14 cellular contexts compared by ENCODE assay signal in genomic region chrX:154343620-154344019, GRCh38. TPM values are rescaled to one million over a fixed set of nuclear protein-coding genes. Genes with fewer than 3 reads are reported as not detected.
A peak's percentile ranks its signal among the peaks of the same experiment; 100 is the strongest.
DNase-seq lines count a peak whose midpoint lies in the region; ATAC-seq and TF ChIP-seq lines count a peak whose summit lies in the region.
"Not testable (repeated sequence)": the region's sequence is repeated elsewhere in the genome, so short reads cannot be mapped to it uniquely, and the experiment has no call there.
"Had no signal": no experiment of that assay in that cellular context is flagged by ENCODE, and none has a peak within 500 bp of the region (broad histone marks: within the 10 kb centered on the region; RNA-seq: fewer than 3 reads in every experiment).

No MANE protein-coding gene starts in this region.

- not testable (repeated sequence) for H3K27me3 Mint-ChIP-seq in CD4-positive, CD25-positive, alpha-beta regulatory T cell; activated CD8-positive, alpha-beta T cell treated with anti-CD3 and anti-CD28 coated beads for 36 hours; stimulated activated naive B cell treated with anti-CD40 and anti-IgM and Interleukin-4, amounts not matched to agents 10 μg/mL and 1 μg/mL and 100 μg/mL, for 72 hours

- not testable (repeated sequence) for H3K27ac ChIP-seq in CD4-positive, CD25-positive, alpha-beta regulatory T cell (ENCODE audit: insufficient read depth, low read length, poor library complexity, severe bottlenecking); right lobe of liver

- peaks cover 15% of the 10 kb centered on the region for H3K4me1 ChIP-seq in CD4-positive, CD25-positive, alpha-beta regulatory T cell (ENCODE audit: control insufficient read depth, insufficient read depth, low read length, poor library complexity, severe bottlenecking)
- not testable (repeated sequence) for H3K4me1 ChIP-seq in right lobe of liver

- intact Hi-C loops in activated CD8-positive, alpha-beta T cell treated with anti-CD3 and anti-CD28 coated beads for 36 hours (cut with micrococcal nuclease); right lobe of liver (cut with DNase I): not testable (repeated sequence)

- TF ChIP-seq POLR2A in right lobe of liver (IDR thresholded peaks at IDR 0.05), result not testable (repeated sequence)

- not testable (repeated sequence) for H3K27ac Mint-ChIP-seq in CD4-positive, CD25-positive, alpha-beta regulatory T cell; activated CD8-positive, alpha-beta T cell treated with anti-CD3 and anti-CD28 coated beads for 36 hours; stimulated activated naive B cell treated with anti-CD40 and anti-IgM and Interleukin-4, amounts not matched to agents 10 μg/mL and 1 μg/mL and 100 μg/mL, for 72 hours

- H3K9me3 Mint-ChIP-seq in CD4-positive, CD25-positive, alpha-beta regulatory T cell; activated CD8-positive, alpha-beta T cell treated with anti-CD3 and anti-CD28 coated beads for 36 hours; stimulated activated naive B cell treated with anti-CD40 and anti-IgM and Interleukin-4, amounts not matched to agents 10 μg/mL and 1 μg/mL and 100 μg/mL, for 72 hours: not testable (repeated sequence)

- not testable (repeated sequence) for H3K36me3 Mint-ChIP-seq in CD4-positive, CD25-positive, alpha-beta regulatory T cell; activated CD8-positive, alpha-beta T cell treated with anti-CD3 and anti-CD28 coated beads for 36 hours (ENCODE audit: low read depth)
- H3K36me3 Mint-ChIP-seq in stimulated activated naive B cell treated with anti-CD40 and anti-IgM and Interleukin-4, amounts not matched to agents 10 μg/mL and 1 μg/mL and 100 μg/mL, for 72 hours, result peaks cover 3 to 11% of the 10 kb centered on the region in 2 donors

- not testable (repeated sequence) for H3K4me3 Mint-ChIP-seq in CD4-positive, CD25-positive, alpha-beta regulatory T cell; activated CD8-positive, alpha-beta T cell treated with anti-CD3 and anti-CD28 coated beads for 36 hours; stimulated activated naive B cell treated with anti-CD40 and anti-IgM and Interleukin-4, amounts not matched to agents 10 μg/mL and 1 μg/mL and 100 μg/mL, for 72 hours

- WGBS in right lobe of liver (ENCODE audit: insufficient coverage, low coverage, low lambda C conversion rate, missing lambda C conversion rate), result no CpG with 5 or more reads among the region's 20 CpGs

- peak; percentile 26 to 29 for ATAC-seq in CD4-positive, CD25-positive, alpha-beta regulatory T cell (ENCODE audit: low read depth in 2 of 2)
- ATAC-seq in GM19023 (IDR thresholded peaks at IDR 0.05; ENCODE audit: unreplicated experiment) (peak; percentile 25), HG02588 (IDR thresholded peaks at IDR 0.05; ENCODE audit: unreplicated experiment) (peak; percentile 19), HG03354 (IDR thresholded peaks at IDR 0.05; ENCODE audit: poor library complexity, severe bottlenecking, unreplicated experiment) (peak; percentile 38), esophagus mucosa (peak; percentile 51), right lobe of liver (peak; percentile 16 to 52 (median 32))
- peak; percentile 45 for ATAC-seq in activated CD8-positive, alpha-beta T cell treated with anti-CD3 and anti-CD28 coated beads for 36 hours
- peak; percentile 33 to 35 for ATAC-seq in stimulated activated naive B cell treated with anti-CD40 and anti-IgM and Interleukin-4, amounts not matched to agents 10 μg/mL and 1 μg/mL and 100 μg/mL, for 72 hours (replicated peaks)

- not testable (repeated sequence) for TF ChIP-seq CTCF in activated CD8-positive, alpha-beta T cell treated with anti-CD3 and anti-CD28 coated beads for 36 hours (IDR thresholded peaks at IDR 0.05); right lobe of liver (IDR thresholded peaks at IDR 0.05)

- H3K9me3 ChIP-seq in CD4-positive, CD25-positive, alpha-beta regulatory T cell (ENCODE audit: control insufficient read depth in 2 of 2, low read length in 2 of 2); right lobe of liver: not testable (repeated sequence)

- not testable (repeated sequence) for H3K36me3 ChIP-seq in CD4-positive, CD25-positive, alpha-beta regulatory T cell (ENCODE audit: control insufficient read depth, insufficient read depth, low read length); right lobe of liver

- H3K4me1 Mint-ChIP-seq in CD4-positive, CD25-positive, alpha-beta regulatory T cell, result peaks cover 0 to 13% (median 7%) of the 10 kb centered on the region in 4 donors
- peaks cover 11% of the 10 kb centered on the region for H3K4me1 Mint-ChIP-seq in activated CD8-positive, alpha-beta T cell treated with anti-CD3 and anti-CD28 coated beads for 36 hours (ENCODE audit: low read depth)
- not testable (repeated sequence) for H3K4me1 Mint-ChIP-seq in stimulated activated naive B cell treated with anti-CD40 and anti-IgM and Interleukin-4, amounts not matched to agents 10 μg/mL and 1 μg/mL and 100 μg/mL, for 72 hours

- CTCF ChIA-PET in activated CD8-positive, alpha-beta T cell treated with anti-CD3 and anti-CD28 coated beads for 36 hours (lab: Charles Lee), result not testable (repeated sequence)

- POLR2A ChIA-PET in activated CD8-positive, alpha-beta T cell treated with anti-CD3 and anti-CD28 coated beads for 36 hours (lab: Charles Lee), result not testable (repeated sequence)

- not testable (repeated sequence) for H3K4me3 ChIP-seq in CD4-positive, CD25-positive, alpha-beta regulatory T cell (ENCODE audit: low read depth, low read length); right lobe of liver

- H3K27me3 ChIP-seq in CD4-positive, CD25-positive, alpha-beta regulatory T cell (ENCODE audit: control insufficient read depth, insufficient read depth, low read length); right lobe of liver: not testable (repeated sequence)

- DNase-seq in CD4-positive, CD25-positive, alpha-beta regulatory T cell; activated CD8-positive, alpha-beta T cell treated with anti-CD3 and anti-CD28 coated beads for 36 hours; right lobe of liver; stimulated activated naive B cell treated with anti-CD40 and anti-IgM and Interleukin-4, amounts not matched to agents 10 μg/mL and 1 μg/mL and 100 μg/mL, for 72 hours: not testable (repeated sequence)

RNA-seq across cellular contexts. Expression of gene FLNA, which starts 30.8 kb away (rescaled TPM):
- total RNA-seq in CD4-positive, CD25-positive, alpha-beta regulatory T cell, result 1,918 TPM
- polyA plus RNA-seq in CD4-positive, CD25-positive, alpha-beta regulatory T cell, result 100 to 1,000 TPM; 219 to 283 (median 250) TPM
- 1,000 to 10,000 TPM; 1,057 to 1,091 TPM for total RNA-seq in activated CD8-positive, alpha-beta T cell treated with anti-CD3 and anti-CD28 coated beads for 36 hours
- total RNA-seq in esophagus mucosa (417 TPM), right lobe of liver (100 to 1,000 TPM in 1 of 6 experiments, 10 to 100 TPM in 5; 46.8 to 124 (median 82.6) TPM)

RNA-seq across cellular contexts. Expression of gene EMD, which starts 35.5 kb away (rescaled TPM):
- 133 TPM for total RNA-seq in CD4-positive, CD25-positive, alpha-beta regulatory T cell
- 10 to 100 TPM; 31.8 to 44.0 (median 34.6) TPM for polyA plus RNA-seq in CD4-positive, CD25-positive, alpha-beta regulatory T cell
- 10 to 100 TPM; 92.4 to 96.6 TPM for total RNA-seq in activated CD8-positive, alpha-beta T cell treated with anti-CD3 and anti-CD28 coated beads for 36 hours
- total RNA-seq in esophagus mucosa, result 49.3 TPM
- 10 to 100 TPM; 19.8 to 28.8 (median 24.2) TPM for total RNA-seq in right lobe of liver

RNA-seq across cellular contexts. Expression of gene TKTL1, which starts 48.0 kb away (rescaled TPM):
- 8.1 TPM for total RNA-seq in CD4-positive, CD25-positive, alpha-beta regulatory T cell
- 10 to 100 TPM; 21.0 to 34.3 (median 25.4) TPM for polyA plus RNA-seq in CD4-positive, CD25-positive, alpha-beta regulatory T cell
- 1 to 10 TPM in 1 of 2 experiments, under 1 TPM in 1; 0.67 to 1.0 TPM for total RNA-seq in activated CD8-positive, alpha-beta T cell treated with anti-CD3 and anti-CD28 coated beads for 36 hours
- not detected for total RNA-seq in esophagus mucosa
- under 1 TPM in 1 of 6 experiments, not detected in 5; 0.06 TPM for total RNA-seq in right lobe of liver
- total RNA-seq: A172, esophagus muscularis mucosa, mammary epithelial cell, PC-9 had no signal
- polyA plus RNA-seq: mammary epithelial cell had no signal

RNA-seq across cellular contexts. Expression of gene TEX28, which starts 48.7 kb away (rescaled TPM):
- not detected for total RNA-seq in CD4-positive, CD25-positive, alpha-beta regulatory T cell
- not detected for polyA plus RNA-seq in CD4-positive, CD25-positive, alpha-beta regulatory T cell
- not detected for total RNA-seq in activated CD8-positive, alpha-beta T cell treated with anti-CD3 and anti-CD28 coated beads for 36 hours
- not detected for total RNA-seq in esophagus mucosa
- total RNA-seq in right lobe of liver, result not detected
- total RNA-seq: A172, esophagus muscularis mucosa, mammary epithelial cell, PC-9, posterior vena cava had no signal
- polyA plus RNA-seq: mammary epithelial cell, small intestine had no signal

RNA-seq across cellular contexts. Expression of gene RPL10, which starts 54.6 kb away (rescaled TPM):
- total RNA-seq in CD4-positive, CD25-positive, alpha-beta regulatory T cell, result 4,192 TPM
- 1,000 to 10,000 TPM; 3,877 to 6,073 (median 4,905) TPM for polyA plus RNA-seq in CD4-positive, CD25-positive, alpha-beta regulatory T cell
- total RNA-seq in activated CD8-positive, alpha-beta T cell treated with anti-CD3 and anti-CD28 coated beads for 36 hours, result 1,000 to 10,000 TPM; 3,574 to 3,675 TPM
- total RNA-seq in esophagus mucosa (2,565 TPM), right lobe of liver (1,000 to 10,000 TPM in 5 of 6 experiments, 100 to 1,000 TPM in 1; 899 to 1,899 (median 1,157) TPM)
